In the genomic region with DNA sequence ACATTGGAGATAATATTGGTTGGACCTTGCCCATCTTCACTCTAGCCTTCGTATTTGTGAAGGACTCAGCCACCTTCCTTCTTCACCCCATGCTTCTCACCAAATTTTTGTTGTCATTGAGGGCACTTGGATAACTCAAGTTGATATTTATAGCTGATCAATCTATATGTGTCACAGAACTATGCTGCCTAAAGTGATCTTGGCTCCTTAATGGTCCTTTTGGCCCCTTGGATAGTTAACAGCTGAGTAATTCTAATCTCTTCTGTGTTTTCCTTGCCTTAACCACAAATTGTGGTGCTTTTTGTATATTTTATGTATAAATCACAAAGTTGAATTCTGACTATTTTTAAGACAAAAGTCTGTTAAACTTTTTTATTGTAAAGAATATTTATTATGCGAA, we compare ENCODE assay signal across 14 cellular contexts. TPM values are rescaled to one million over a fixed set of nuclear protein-coding genes. Genes with fewer than 3 reads are reported as not detected.
DNase-seq lines count a peak whose midpoint lies in the region; ATAC-seq, FAIRE-seq and TF ChIP-seq lines count a peak whose summit lies in the region.
"Had no signal": no experiment of that assay in that cellular context is flagged by ENCODE, and none has a peak within 500 bp of the region (broad histone marks: within the 10 kb centered on the region; RNA-seq: fewer than 3 reads in every experiment).

No MANE protein-coding gene starts in this region.

- H3K4me1 ChIP-seq in HepG2 (ENCODE audit: insufficient read depth, low read length) (peaks cover 71% of the 10 kb centered on the region), right lobe of liver (peaks cover 0 to 5% (median 0%) of the 10 kb centered on the region in 4 donors), muscle layer of duodenum (ENCODE audit: control insufficient read depth in 1 of 2, insufficient read depth in 2 of 2, low read length in 2 of 2) (peaks cover 0 to 26% of the 10 kb centered on the region in 2 donors), urinary bladder (ENCODE audit: insufficient read depth) (peaks cover 2% of the 10 kb centered on the region)

- H3K9ac ChIP-seq in HepG2 (ENCODE audit: insufficient read depth, low read depth, low read length): peak overlapping the region; percentile 87; the same call in 1 of the 2 replicates

- peaks cover 47% of the 10 kb centered on the region for H4K20me1 ChIP-seq in HepG2 (ENCODE audit: insufficient read depth, low read length)

- CTCF ChIA-PET in HepG2 (lab: Yijun Ruan, JAX; ENCODE audit: low intra/inter-chr PET ratio, low total read pairs): no interaction called here

- peak overlapping the region; percentile 83 to 96 (median 90); a peak in 5 of 6 replicates for H3K4me3 ChIP-seq in HepG2 (replicated peaks in 1 of 3; ENCODE audit: insufficient read depth in 1 of 3, low read depth in 2 of 3, low read length in 3 of 3)
- peak overlapping the region in 1 of 3 donors; percentile 11 for H3K4me3 ChIP-seq in right lobe of liver
- peak overlapping the region; percentile 35 to 82 for H3K4me3 ChIP-seq in muscle layer of duodenum (ENCODE audit: low read depth in 1 of 2, low read length in 2 of 2)
- H3K4me3 ChIP-seq in urinary bladder (ENCODE audit: low read depth, low read length): peak overlapping the region; percentile 28
- no peak overlapping the region for H3K4me3 ChIP-seq in foreskin fibroblast (ENCODE audit: low read depth in 1 of 2, low read length in 2 of 2)

- H3K27ac ChIP-seq in HepG2 (ENCODE audit: extremely low read length, insufficient read depth, low read length) (no peak overlapping the region), right lobe of liver (no peak overlapping the region), muscle layer of duodenum (ENCODE audit: low read length) (no peak overlapping the region), urinary bladder (ENCODE audit: low read depth) (no peak overlapping the region)

- H3K79me2 ChIP-seq in HepG2 (ENCODE audit: insufficient read depth, low read length): peaks cover 78% of the 10 kb centered on the region

- H3K27me3 Mint-ChIP-seq in activated naive CD8-positive, alpha-beta T cell treated with anti-CD3 and anti-CD28 coated beads, Interleukin-2, amount 50 U/mL, for 24 hours: no peaks in the 10 kb centered on the region

- intact Hi-C loops in HepG2 (cut with micrococcal nuclease; ENCODE audit: unreplicated experiment): loop anchor here (5.0 kb wide), 1 partner anchor 39 kb away; no protein-coding TSS in a partner anchor
- intact Hi-C loops in right lobe of liver (cut with DNase I): no loop called here

- H3K27me3 ChIP-seq in HepG2 (ENCODE audit: control insufficient read depth in 1 of 2, insufficient read depth in 2 of 2, low read length in 2 of 2) (no peaks in the 10 kb centered on the region; a peak in 1 of 5 replicates), right lobe of liver (no peaks in the 10 kb centered on the region), muscle layer of duodenum (ENCODE audit: low read depth, low read length) (no peaks in the 10 kb centered on the region)

- no peak for ATAC-seq in HepG2
- ATAC-seq in right lobe of liver: no peak
- no peak for ATAC-seq in activated naive CD8-positive, alpha-beta T cell treated with anti-CD3 and anti-CD28 coated beads, Interleukin-2, amount 50 U/mL, for 24 hours
- ATAC-seq: T-helper 17 cell had no signal

- no TSS peak for BruUV-seq in HepG2 (replicated peaks; lab: Mats Ljungman, UMichigan)

- H3K4me3 Mint-ChIP-seq in activated naive CD8-positive, alpha-beta T cell treated with anti-CD3 and anti-CD28 coated beads, Interleukin-2, amount 50 U/mL, for 24 hours: peak overlapping the region; percentile 92
- H3K4me3 Mint-ChIP-seq: T-helper 17 cell had no signal

- DNase-seq in HepG2 (ENCODE audit: low spot score) (no peak), right lobe of liver (no peak), GM12891 (ENCODE audit: insufficient read length, low spot score) (no peak), COLO668 (lab: John Stamatoyannopoulos, UW; ENCODE audit: unreplicated experiment) (no peak), foreskin fibroblast (no peak)
- no peak for DNase-seq in activated naive CD8-positive, alpha-beta T cell treated with anti-CD3 and anti-CD28 coated beads, Interleukin-2, amount 50 U/mL, for 24 hours
- DNase-seq: activated CD4-positive, alpha-beta T cell treated with anti-CD3 and anti-CD28 coated beads for 4 hours; NCI-H2081; NCI-H748 treated with DMSO at 0.1 percent for 48 hours; RPMI8226; T-helper 17 cell had no signal

- in situ Hi-C loops in HepG2 (cut with HindIII; ENCODE audit: extremely low pct_ligation_motif_present, low pct_unique_long_range_greater_than_20kb): no loop called here

- no peaks in the 10 kb centered on the region for H3K9me3 Mint-ChIP-seq in activated naive CD8-positive, alpha-beta T cell treated with anti-CD3 and anti-CD28 coated beads, Interleukin-2, amount 50 U/mL, for 24 hours

- H2AFZ ChIP-seq in HepG2 (ENCODE audit: low read length): no peak overlapping the region

- H3K36me3 Mint-ChIP-seq in activated naive CD8-positive, alpha-beta T cell treated with anti-CD3 and anti-CD28 coated beads, Interleukin-2, amount 50 U/mL, for 24 hours (ENCODE audit: low read depth): peaks cover 77% of the 10 kb centered on the region

- no peak for TF ChIP-seq RAD21 in HepG2 (CRISPR knock-in tag; IDR thresholded peaks at IDR 0.05)

- WGBS in HepG2 (ENCODE audit: low lambda C conversion rate): 73% methylated on average over 2 of the region's 2 CpGs
- 58% methylated on average over 2 of the region's 2 CpGs for WGBS in right lobe of liver (ENCODE audit: insufficient coverage, low coverage, low lambda C conversion rate, missing lambda C conversion rate)
- 72% methylated on average over 2 of the region's 2 CpGs for WGBS in urinary bladder

- TF ChIP-seq POLR2A in HepG2 (IDR thresholded peaks at IDR 0.05; ENCODE audit: insufficient read depth in 1 of 2, low read depth in 2 of 2, low read length in 2 of 2) (no peak), right lobe of liver (IDR thresholded peaks at IDR 0.05) (no peak), GM12891 (IDR thresholded peaks at IDR 0.05; ENCODE audit: low read depth, low read length) (no peak)

- H3K9me3 ChIP-seq in HepG2 (ENCODE audit: low read length) (no peaks in the 10 kb centered on the region), right lobe of liver (no peaks in the 10 kb centered on the region), muscle layer of duodenum (ENCODE audit: control insufficient read depth in 1 of 2, low read length in 2 of 2) (no peaks in the 10 kb centered on the region)

- H3K4me1 Mint-ChIP-seq in activated naive CD8-positive, alpha-beta T cell treated with anti-CD3 and anti-CD28 coated beads, Interleukin-2, amount 50 U/mL, for 24 hours: peaks cover 63% of the 10 kb centered on the region

- POLR2A ChIA-PET in HepG2 (lab: Yijun Ruan, JAX): interaction anchor here (2.3 kb wide), 1 partner anchor 10 kb away, joined by 11 read pairs; no protein-coding TSS in a partner anchor

- no peak for FAIRE-seq in HepG2 (lab: Jason Lieb, UNC)
- FAIRE-seq in GM12891 (lab: Jason Lieb, UNC): no peak
- FAIRE-seq: D721Med had no signal

- H3K27ac Mint-ChIP-seq in activated naive CD8-positive, alpha-beta T cell treated with anti-CD3 and anti-CD28 coated beads, Interleukin-2, amount 50 U/mL, for 24 hours: peak overlapping the region; percentile 49
- H3K27ac Mint-ChIP-seq: T-helper 17 cell had no signal

- TF ChIP-seq EP300 in HepG2 (IDR thresholded peaks at IDR 0.05; ENCODE audit: low read depth in 2 of 2, low read length in 2 of 2) (no peak), HepG2 (CRISPR knock-in tag; IDR thresholded peaks at IDR 0.05; ENCODE audit: borderline replicate concordance) (no peak)

- H3K36me3 ChIP-seq in HepG2 (replicated peaks in 1 of 2; ENCODE audit: control insufficient read depth in 1 of 2, insufficient read depth in 2 of 2, low read length in 2 of 2) (peaks cover 19 to 34% of the 10 kb centered on the region in 2 experiments), right lobe of liver (peaks cover 0 to 9% (median 0%) of the 10 kb centered on the region in 4 donors), muscle layer of duodenum (ENCODE audit: control insufficient read depth in 1 of 2, insufficient read depth in 2 of 2, low read length in 2 of 2) (peaks cover 16 to 19% of the 10 kb centered on the region in 2 donors), urinary bladder (ENCODE audit: insufficient read depth) (peaks cover 4% of the 10 kb centered on the region)

- peak overlapping the region; percentile 74 for H3K4me2 ChIP-seq in HepG2 (ENCODE audit: low read depth, low read length)

- no peak for TF ChIP-seq CTCF in HepG2 (CRISPR knock-in tag; IDR thresholded peaks at IDR 0.05)
- no peak for TF ChIP-seq CTCF in right lobe of liver (IDR thresholded peaks at IDR 0.05)
- no peak for TF ChIP-seq CTCF in foreskin fibroblast (IDR thresholded peaks at IDR 0.05; ENCODE audit: low read depth, low read length)

TF ChIP-seq in HepG2, 621 proteins besides CTCF, POLR2A, EP300 and RAD21 (continues in another document):
- no peak for TF ChIP-seq ZKSCAN5 (CRISPR knock-in tag; IDR thresholded peaks at IDR 0.05)

TF ChIP-seq in GM12891, 5 proteins besides CTCF, POLR2A, EP300 and RAD21:
- no peak for TF ChIP-seq POU2F2 (IDR thresholded peaks at IDR 0.05; ENCODE audit: low read depth, low read length)

RNA-seq across cellular contexts. Expression of a gene that starts 6.6 kb away (rescaled TPM):
- total RNA-seq in HepG2 (2016; rRNA removed; fragmentation: Illumina TruSeq; extraction: Trizol) (22.5 and 24.7 TPM in 2 replicates), right lobe of liver (10 to 100 TPM in 5 of 6 experiments, 1 to 10 TPM in 1; 9.3 to 16.1 (median 14.3) TPM), urinary bladder (72.0 TPM)
- 4.3 and 5.4 TPM in 2 replicates for total RNA-seq in HepG2 (2016; cell fraction: cytosol; rRNA removed; fragmentation: Illumina TruSeq; extraction: Trizol; ENCODE audit: low read depth)
- total RNA-seq in HepG2 (2016; cell fraction: insoluble cytoplasmic fraction; rRNA removed; fragmentation: Illumina TruSeq; extraction: Trizol): 21.4 and 23.6 TPM in 2 replicates
- 14.5 and 17.5 TPM in 2 replicates for total RNA-seq in HepG2 (2016; cell fraction: membrane; rRNA removed; fragmentation: Illumina TruSeq; extraction: Trizol)
- total RNA-seq in HepG2 (2016; cell fraction: nucleus; rRNA removed; fragmentation: Illumina TruSeq; extraction: Trizol): 31.3 and 35.8 TPM in 2 replicates
- polyA plus RNA-seq in HepG2 (2011; rRNA removed) (33.4 and 35.4 TPM in 2 replicates), urinary bladder (112 TPM)
- polyA plus RNA-seq in HepG2 (2011; cell fraction: cytosol; rRNA removed): 19.4 and 28.2 TPM in 2 replicates
- polyA plus RNA-seq in HepG2 (2011; cell fraction: nucleus; rRNA removed): 51.7 and 53.2 TPM in 2 replicates
- 31.5 and 33.4 TPM in 2 replicates for polyA plus RNA-seq in HepG2 (2012)
- 1.8 and 1.9 TPM in 2 replicates for polyA plus RNA-seq in HepG2 (2016; cell fraction: cytosol; fragmentation: Illumina TruSeq; extraction: Trizol; ENCODE audit: low read depth)
- 22.0 and 23.2 TPM in 2 replicates for polyA plus RNA-seq in HepG2 (2016; cell fraction: insoluble cytoplasmic fraction; fragmentation: Illumina TruSeq; extraction: Trizol; ENCODE audit: low read depth)
- polyA plus RNA-seq in HepG2 (2016; cell fraction: membrane; fragmentation: Illumina TruSeq; extraction: Trizol; ENCODE audit: low read depth): 7.4 and 7.5 TPM in 2 replicates
- polyA plus RNA-seq in HepG2 (2016; cell fraction: nucleus; fragmentation: Illumina TruSeq; extraction: Trizol; ENCODE audit: insufficient read depth, low read depth): 70.5 and 74.3 TPM in 2 replicates
- polyA minus RNA-seq in HepG2 (2011; rRNA and poly(A)+ RNA removed; ENCODE audit: low replicate concordance): 0.26 and 48.0 TPM in 2 replicates
- 37.3 and 43.9 TPM in 2 replicates for polyA minus RNA-seq in HepG2 (2011; cell fraction: cytosol; rRNA and poly(A)+ RNA removed)
- polyA minus RNA-seq in HepG2 (2011; cell fraction: nucleus; rRNA and poly(A)+ RNA removed): 61.7 and 66.8 TPM in 2 replicates
- polyA plus RNA-seq in GM12891 (2012; ENCODE audit: low read depth, missing spikeins): 0.28 TPM

Comparison
In these comparisons a context has a peak if more than half of its experiments do, and no peak if none do; other contexts are left out.
1. H3K4me3 ChIP-seq: peak in HepG2 (3 of 3), muscle layer of duodenum (2 of 2) and urinary bladder (single experiment); none in foreskin fibroblast (0 of 2).